ENCODE assay signal across 10 cellular contexts in genomic region chr11:58592760-58593472, GRCh38. TPM values are rescaled to one million over a fixed set of nuclear protein-coding genes. Genes with fewer than 3 reads are reported as not detected.
DNase-seq lines count a peak whose midpoint lies in the region; ATAC-seq and TF ChIP-seq lines count a peak whose summit lies in the region.
"Had no signal": no experiment of that assay in that cellular context is flagged by ENCODE, and none has a peak within 500 bp of the region (broad histone marks: within the 10 kb centered on the region; RNA-seq: fewer than 3 reads in every experiment).

No MANE protein-coding gene starts in this region.

- H3K36me3 Mint-ChIP-seq in IgD-negative memory B cell, result peaks cover 5% of the 10 kb centered on the region
- peaks cover 95% of the 10 kb centered on the region for H3K36me3 Mint-ChIP-seq in activated T-helper 17 cell treated with anti-CD3 and anti-CD28 coated beads, Interleukin-2, amount 50 U/mL, for 72 hours (ENCODE audit: low read depth)
- peaks cover 2% of the 10 kb centered on the region for H3K36me3 Mint-ChIP-seq in neural crest cell (ENCODE audit: low read depth)

- peak; percentile 94 for ATAC-seq in activated T-helper 17 cell treated with anti-CD3 and anti-CD28 coated beads, Interleukin-2, amount 50 U/mL, for 72 hours (replicated peaks)
- ATAC-seq: left lung had no signal

- no peak for TF ChIP-seq CTCF in neural crest cell (conservative IDR thresholded peaks at IDR 0.05)

- H3K9me3 Mint-ChIP-seq in IgD-negative memory B cell (no peaks in the 10 kb centered on the region), neural crest cell (no peaks in the 10 kb centered on the region)
- no peaks in the 10 kb centered on the region for H3K9me3 Mint-ChIP-seq in activated T-helper 17 cell treated with anti-CD3 and anti-CD28 coated beads, Interleukin-2, amount 50 U/mL, for 72 hours
- H3K9me3 Mint-ChIP-seq: brain had no signal

- peaks cover 30 to 44% (median 38%) of the 10 kb centered on the region in 3 donors for H3K4me1 Mint-ChIP-seq in IgD-negative memory B cell
- peaks cover 46% of the 10 kb centered on the region for H3K4me1 Mint-ChIP-seq in activated T-helper 17 cell treated with anti-CD3 and anti-CD28 coated beads, Interleukin-2, amount 50 U/mL, for 72 hours
- peaks cover 4% of the 10 kb centered on the region for H3K4me1 Mint-ChIP-seq in neural crest cell

- H3K27ac Mint-ChIP-seq in IgD-negative memory B cell (peak overlapping the region in 2 of 3 donors; percentile 1 to 88), neural crest cell (ENCODE audit: unreplicated experiment) (peak overlapping the region; percentile 7)
- H3K27ac Mint-ChIP-seq in activated T-helper 17 cell treated with anti-CD3 and anti-CD28 coated beads, Interleukin-2, amount 50 U/mL, for 72 hours, result peak overlapping the region; percentile 37

- H3K4me3 Mint-ChIP-seq in IgD-negative memory B cell (no peak overlapping the region), neural crest cell (no peak overlapping the region)
- H3K4me3 Mint-ChIP-seq in activated T-helper 17 cell treated with anti-CD3 and anti-CD28 coated beads, Interleukin-2, amount 50 U/mL, for 72 hours, result peak overlapping the region; percentile 38
- H3K4me3 Mint-ChIP-seq: brain had no signal

- H3K27me3 Mint-ChIP-seq in IgD-negative memory B cell (no peaks in the 10 kb centered on the region), neural crest cell (ENCODE audit: low read depth) (no peaks in the 10 kb centered on the region)
- H3K27me3 Mint-ChIP-seq in activated T-helper 17 cell treated with anti-CD3 and anti-CD28 coated beads, Interleukin-2, amount 50 U/mL, for 72 hours, result no peaks in the 10 kb centered on the region
- H3K27me3 Mint-ChIP-seq: brain had no signal

- DNase-seq in NCI-H2081 (lab: John Stamatoyannopoulos, UW) (peak; percentile 45 to 69), NCI-H2081 treated with DMSO at 0.1 percent for 48 hours (lab: John Stamatoyannopoulos, UW) (no peak), neural crest cell (ENCODE audit: low read depth, low spot score) (no peak), LoVo (ENCODE audit: low spot score) (no peak), OCI-M2 (lab: John Stamatoyannopoulos, UW; ENCODE audit: unreplicated experiment) (no peak), cerebellar cortex (ENCODE audit: low spot score) (no peak)
- DNase-seq: left lung had no signal

RNA-seq across cellular contexts. Expression of gene ZFP91, which starts 14.1 kb away (rescaled TPM):
- 6.3 TPM for polyA plus RNA-seq in IgD-negative memory B cell
- total RNA-seq in activated T-helper 17 cell treated with anti-CD3 and anti-CD28 coated beads, Interleukin-2, amount 50 U/mL, for 72 hours, result 10 to 100 TPM; 45.7 to 47.4 TPM
- 48.0 and 51.5 TPM in 2 replicates for total RNA-seq in neural crest cell

RNA-seq across cellular contexts. Expression of gene LPXN, which starts 17.3 kb away (rescaled TPM):
- 141 TPM for polyA plus RNA-seq in IgD-negative memory B cell
- total RNA-seq in activated T-helper 17 cell treated with anti-CD3 and anti-CD28 coated beads, Interleukin-2, amount 50 U/mL, for 72 hours, result 100 to 1,000 TPM; 234 to 320 TPM
- 2.9 and 3.1 TPM in 2 replicates for total RNA-seq in neural crest cell

RNA-seq across cellular contexts. Expression of gene CNTF, which starts 29.5 kb away (rescaled TPM):
- polyA plus RNA-seq in IgD-negative memory B cell, result 0.11 TPM
- 1 to 10 TPM; 4.1 to 5.5 TPM for total RNA-seq in activated T-helper 17 cell treated with anti-CD3 and anti-CD28 coated beads, Interleukin-2, amount 50 U/mL, for 72 hours
- total RNA-seq in neural crest cell, result 3.7 and 4.4 TPM in 2 replicates

Comparison
In these comparisons a context has a peak if more than half of its experiments do, and no peak if none do; other contexts are left out.
1. DNase-seq: peak in NCI-H2081 (2 of 2); none in NCI-H2081 treated with DMSO at 0.1 percent for 48 hours (single experiment), neural crest cell (single experiment), LoVo (single experiment), OCI-M2 (single experiment) and cerebellar cortex (single experiment).
2. RNA of gene LPXN, which starts 17.3 kb away (total RNA-seq): 234 to 320 TPM in activated T-helper 17 cell treated with anti-CD3 and anti-CD28 coated beads, Interleukin-2, amount 50 U/mL, for 72 hours; 2.9 to 3.1 TPM in neural crest cell; every median in the first group is over 10 times any median in the second.
3. Peak in every context shown above with its lines, with median percentiles within 50 percentile points of each other: H3K27ac Mint-ChIP-seq.